Comparison of ENCODE assay signal across 8 cellular contexts in genomic region chr2:189412330-189412953, GRCh38. TPM values are rescaled to one million over a fixed set of nuclear protein-coding genes. Genes with fewer than 3 reads are reported as not detected.
DNase-seq lines count a peak whose midpoint lies in the region; ATAC-seq and TF ChIP-seq lines count a peak whose summit lies in the region.

No MANE protein-coding gene starts in this region.

- CTCF ChIA-PET in activated CD4-positive, alpha-beta memory T cell treated with anti-CD3 and anti-CD28 coated beads for 36 hours (lab: Charles Lee): interaction anchor here (0.7 to 3.6 kb wide), 18 partner anchors 9 to 1118 kb away, joined by 3 to 58 read pairs (median 4); no protein-coding TSS in a partner anchor

- no peaks in the 10 kb centered on the region for H3K36me3 Mint-ChIP-seq in activated CD4-positive, alpha-beta memory T cell treated with anti-CD3 and anti-CD28 coated beads for 36 hours

- no peak overlapping the region for H3K4me3 Mint-ChIP-seq in activated CD4-positive, alpha-beta memory T cell treated with anti-CD3 and anti-CD28 coated beads for 36 hours

- intact Hi-C loops in activated CD4-positive, alpha-beta memory T cell treated with anti-CD3 and anti-CD28 coated beads for 36 hours (cut with micrococcal nuclease): loop anchor here (1.0 to 5.0 kb wide), 6 partner anchors 126 to 1910 kb away; no protein-coding TSS in a partner anchor

- POLR2A ChIA-PET in activated CD4-positive, alpha-beta memory T cell treated with anti-CD3 and anti-CD28 coated beads for 36 hours (lab: Charles Lee): interaction anchor here (0.7 kb wide), 1 partner anchor 270 kb away, joined by 3 read pairs; no protein-coding TSS in a partner anchor

- no peak overlapping the region for H3K27ac Mint-ChIP-seq in activated CD4-positive, alpha-beta memory T cell treated with anti-CD3 and anti-CD28 coated beads for 36 hours

- H3K4me3 ChIP-seq in fibroblast of villous mesenchyme (ENCODE audit: low read depth, low read length) (no peak overlapping the region), parathyroid adenoma (ENCODE audit: low read depth, low read length) (no peak overlapping the region)

- no peak overlapping the region for H3K9ac ChIP-seq in parathyroid adenoma

- no peaks in the 10 kb centered on the region for H3K79me2 ChIP-seq in parathyroid adenoma

- H3K4me2 ChIP-seq in parathyroid adenoma (ENCODE audit: low read length): no peak overlapping the region

- H3K27ac ChIP-seq in parathyroid adenoma: no peak overlapping the region

- H3K27me3 ChIP-seq in parathyroid adenoma (ENCODE audit: control insufficient read depth, insufficient read depth, low read length): no peaks in the 10 kb centered on the region

- H3K4me1 ChIP-seq in parathyroid adenoma: no peaks in the 10 kb centered on the region

- H2AFZ ChIP-seq in parathyroid adenoma: no peak overlapping the region

- H3K36me3 ChIP-seq in parathyroid adenoma (ENCODE audit: control insufficient read depth, insufficient read depth, low read length): no peaks in the 10 kb centered on the region

- ATAC-seq in GM18498 (IDR thresholded peaks at IDR 0.05; ENCODE audit: unreplicated experiment): peak; percentile 76
- peak; percentile 76 for ATAC-seq in HG02943 (IDR thresholded peaks at IDR 0.05; ENCODE audit: low read depth, unreplicated experiment)
- no peak for ATAC-seq in GM19397 (IDR thresholded peaks at IDR 0.05; ENCODE audit: unreplicated experiment)

- DNase-seq in AML-193 (lab: John Stamatoyannopoulos, UW) (peak; percentile 43 to 52), NCI-H226 (peak; percentile 21), fibroblast of villous mesenchyme (ENCODE audit: low read depth) (peak; percentile 79)
- DNase-seq in activated CD4-positive, alpha-beta memory T cell treated with anti-CD3 and anti-CD28 coated beads for 36 hours: peak; percentile 49

- H3K27me3 Mint-ChIP-seq in activated CD4-positive, alpha-beta memory T cell treated with anti-CD3 and anti-CD28 coated beads for 36 hours: no peaks in the 10 kb centered on the region

- H3K9me3 Mint-ChIP-seq in activated CD4-positive, alpha-beta memory T cell treated with anti-CD3 and anti-CD28 coated beads for 36 hours: no peaks in the 10 kb centered on the region

- no peaks in the 10 kb centered on the region for H3K9me3 ChIP-seq in parathyroid adenoma (ENCODE audit: control insufficient read depth, low read length)

- H3K4me1 Mint-ChIP-seq in activated CD4-positive, alpha-beta memory T cell treated with anti-CD3 and anti-CD28 coated beads for 36 hours (ENCODE audit: low read depth): peaks cover 9% of the 10 kb centered on the region

- TF ChIP-seq CTCF in fibroblast of villous mesenchyme (IDR thresholded peaks at IDR 0.05; ENCODE audit: insufficient read depth, low read depth, low read length) (peak; percentile 63), parathyroid adenoma (IDR thresholded peaks at IDR 0.05) (peak; percentile 68)

RNA-seq across cellular contexts. Expression of gene WDR75, which starts 28.8 kb away (rescaled TPM):
- 10 to 100 TPM; 66.4 to 68.8 TPM for total RNA-seq in activated CD4-positive, alpha-beta memory T cell treated with anti-CD3 and anti-CD28 coated beads for 36 hours
- 34.5 and 47.5 TPM in 2 replicates for total RNA-seq in fibroblast of villous mesenchyme

Comparison
In these comparisons a context has a peak if more than half of its experiments do, and no peak if none do; other contexts are left out.
1. DNase-seq: peak in every context shown above with its lines; median percentile 79 in fibroblast of villous mesenchyme; 49 in activated CD4-positive, alpha-beta memory T cell treated with anti-CD3 and anti-CD28 coated beads for 36 hours; 48 in AML-193; 21 in NCI-H226.